Comparison of ENCODE assay signal across 19 cellular contexts in genomic region chr7:37684927-37685326, GRCh38. TPM values are rescaled to one million over a fixed set of nuclear protein-coding genes. Genes with fewer than 3 reads are reported as not detected.
DNase-seq lines count a peak whose midpoint lies in the region; ATAC-seq, FAIRE-seq and TF ChIP-seq lines count a peak whose summit lies in the region.
"Had no signal": no experiment of that assay in that cellular context is flagged by ENCODE, and none has a peak within 500 bp of the region (broad histone marks: within the 10 kb centered on the region; RNA-seq: fewer than 3 reads in every experiment).

No MANE protein-coding gene starts in this region.

- 82% methylated on average over 1 of the region's 1 CpG for WGBS in GM12878 (ENCODE audit: insufficient coverage, insufficient replicate concordance, low lambda C conversion rate, missing lambda C conversion rate)

- in situ Hi-C loops in GM12878 (cut with MboI): no loop called here

- peak; percentile 66 for FAIRE-seq in GM19239 (lab: Jason Lieb, UNC)
- FAIRE-seq in GM12878 (lab: Jason Lieb, UNC): no peak
- FAIRE-seq: H54 had no signal

- H3K27me3 ChIP-seq in GM12878 (replicated peaks in 1 of 2; ENCODE audit: control insufficient read depth in 2 of 2, insufficient read depth in 2 of 2, low read length in 1 of 2) (no peaks in the 10 kb centered on the region), neutrophil (no peaks in the 10 kb centered on the region)
- H3K27me3 ChIP-seq: BE2C, MG63, SJCRH30 had no signal

- H3K9me3 ChIP-seq in GM12878 (replicated peaks; ENCODE audit: control insufficient read depth, insufficient read depth, low read length) (no peaks in the 10 kb centered on the region), neutrophil (no peaks in the 10 kb centered on the region)
- H3K9me3 ChIP-seq: BE2C, MG63, SJCRH30 had no signal

- no peak for TF ChIP-seq CTCF in GM12878 (IDR thresholded peaks at IDR 0.05 in 2 of 3, conservative IDR thresholded peaks at IDR 0.05 in 1 of 3; ENCODE audit: control insufficient read depth in 2 of 3, extremely low read depth in 1 of 3, insufficient read depth in 1 of 3, low read depth in 3 of 3, low read length in 3 of 3)
- no peak for TF ChIP-seq CTCF in neutrophil (IDR thresholded peaks at IDR 0.05)

- peak; percentile 52 for DNase-seq in CD1c-positive myeloid dendritic cell (ENCODE audit: extremely low spot score)
- DNase-seq in GM19239 (ENCODE audit: insufficient read length, low spot score): no peak
- no peak for DNase-seq in GM12878 (ENCODE audit: low read depth, low spot score)
- no peak for DNase-seq in DMS114 treated with DMSO at 0.1 percent for 48 hours (lab: John Stamatoyannopoulos, UW; ENCODE audit: unreplicated experiment)
- DNase-seq in sciatic nerve (ENCODE audit: low spot score): no peak
- DNase-seq in NCI-H1092 treated with DMSO at 0.1 percent for 48 hours (lab: John Stamatoyannopoulos, UW): no peak
- DNase-seq: BE2C, DMS 273 treated with DMSO at 0.1 percent for 48 hours, KBM-7, MG63, NCI-H1436, NCI-H2081, NCI-H510A treated with DMSO at 0.1 percent for 48 hours, OCI-M1, RPMI8226, SJCRH30 had no signal

- no peaks in the 10 kb centered on the region for H3K36me3 ChIP-seq in GM12878 (ENCODE audit: control insufficient read depth in 2 of 2, insufficient read depth in 2 of 2, low read length in 1 of 2)
- H3K36me3 ChIP-seq in neutrophil: peaks cover 10% of the 10 kb centered on the region
- H3K36me3 ChIP-seq: BE2C, MG63 had no signal

- intact Hi-C loops in GM12878 (cut with micrococcal nuclease; ENCODE audit: unreplicated experiment): loop anchor here (5.0 kb wide), 2 partner anchors 37 to 147 kb away; no protein-coding TSS in a partner anchor
- intact Hi-C loops in sciatic nerve (cut with DNase I): no loop called here

- no peak for TF ChIP-seq EP300 in GM12878 (IDR thresholded peaks at IDR 0.05; ENCODE audit: borderline replicate concordance in 1 of 2, control insufficient read depth in 1 of 2, low read depth in 2 of 2, low read length in 2 of 2)

- no peak for TF ChIP-seq RAD21 in GM12878 (IDR thresholded peaks at IDR 0.05; ENCODE audit: insufficient read depth, low read depth, low read length)

- H3K4me3 ChIP-seq in GM12878 (0 out of 2 replicates have a peak overlapping the region, but pooled peaks have one; percentile 33), neutrophil (ENCODE audit: low read depth in 1 of 2, low read length in 1 of 2) (peak overlapping the region; percentile 66 to 68)
- H3K4me3 ChIP-seq: MG63, SJCRH30 had no signal

- H3K4me1 ChIP-seq in GM12878 (ENCODE audit: control insufficient read depth, insufficient read depth, low read length) (peaks cover 25% of the 10 kb centered on the region), neutrophil (ENCODE audit: control insufficient read depth in 1 of 2, insufficient read depth in 1 of 2, low read depth in 1 of 2, low read length in 1 of 2) (peaks cover 66 to 80% of the 10 kb centered on the region in 2 experiments)
- H3K4me1 ChIP-seq: BE2C had no signal

- POLR2A ChIA-PET in GM12878 (lab: Charles Lee): interaction anchor here (1.5 to 3.0 kb wide), 2 partner anchors 10 to 23 kb away, joined by 8 to 12 read pairs; no protein-coding TSS in a partner anchor

- no peak overlapping the region for H2AFZ ChIP-seq in GM12878 (ENCODE audit: control insufficient read depth, low read depth, low read length)

- ATAC-seq in GM12878 (no peak), sciatic nerve (no peak), GM21367 (IDR thresholded peaks at IDR 0.05; ENCODE audit: unreplicated experiment) (no peak)

- H3K79me2 ChIP-seq in GM12878 (ENCODE audit: control insufficient read depth, insufficient read depth, low read length): no peaks in the 10 kb centered on the region; the same call in none of the 2 replicates

- H3K9ac ChIP-seq in GM12878 (ENCODE audit: control insufficient read depth, insufficient read depth, low read length): no peak overlapping the region

- H3K27ac ChIP-seq in GM12878 (ENCODE audit: control insufficient read depth, insufficient read depth) (no peak overlapping the region), neutrophil (peak overlapping the region; percentile 91)
- H3K27ac ChIP-seq: SJCRH30 had no signal

- RAD21 ChIA-PET in GM12878 (lab: Charles Lee; ENCODE audit: unreplicated experiment): interaction anchor here (0.9 to 1.6 kb wide), 3 partner anchors 17 to 44 kb away, joined by 3 to 9 read pairs (median 3); no protein-coding TSS in a partner anchor

- CTCF ChIA-PET in GM12878 (lab: Yijun Ruan, JAX): interaction anchor here (0.6 to 5.0 kb wide), 5 partner anchors 14 to 234 kb away, joined by 3 to 22 read pairs (median 4); no protein-coding TSS in a partner anchor

- SMC1A ChIA-PET in GM12878 (lab: Charles Lee; ENCODE audit: uncharacterized antibody, unreplicated experiment): interaction anchor here (0.8 to 2.3 kb wide), 10 partner anchors 10 to 141 kb away, joined by 3 to 7 read pairs (median 4); no protein-coding TSS in a partner anchor

- no TSS peak for BruUV-seq in GM12878 (replicated peaks; lab: Mats Ljungman, UMichigan)

- H4K20me1 ChIP-seq in GM12878 (ENCODE audit: control insufficient read depth, insufficient read depth): no peaks in the 10 kb centered on the region

- TF ChIP-seq POLR2A in GM12878 (IDR thresholded peaks at IDR 0.05; ENCODE audit: low read depth, low read length): no peak

- peak overlapping the region; percentile 60; the same call in 1 of the 2 replicates for H3K4me2 ChIP-seq in GM12878 (ENCODE audit: control insufficient read depth, insufficient read depth)

TF ChIP-seq in GM12878, 131 proteins besides CTCF, POLR2A, EP300 and RAD21:
- TF ChIP-seq FOS (IDR thresholded peaks at IDR 0.05; ENCODE audit: borderline replicate concordance, extremely low read depth, insufficient read length): no peak
- TF ChIP-seq MYC (IDR thresholded peaks at IDR 0.05; ENCODE audit: insufficient read depth, insufficient read length, insufficient replicate concordance, low read length, severe bottlenecking): no peak
- no peak for TF ChIP-seq PML (IDR thresholded peaks at IDR 0.05; ENCODE audit: low read length)
- TF ChIP-seq, protein P1, sequence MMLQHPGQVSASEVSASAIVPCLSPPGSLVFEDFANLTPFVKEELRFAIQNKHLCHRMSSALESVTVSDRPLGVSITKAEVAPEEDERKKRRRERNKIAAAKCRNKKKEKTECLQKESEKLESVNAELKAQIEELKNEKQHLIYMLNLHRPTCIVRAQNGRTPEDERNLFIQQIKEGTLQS (IDR thresholded peaks at IDR 0.05; ENCODE audit: borderline replicate concordance, extremely low read depth, low read depth, low read length): no peak
- no peak for TF ChIP-seq IKZF2 (IDR thresholded peaks at IDR 0.05)
- no peak for TF ChIP-seq SMAD1 (IDR thresholded peaks at IDR 0.05; ENCODE audit: low read depth, partially characterized antibody)
- TF ChIP-seq ZNF384 (IDR thresholded peaks at IDR 0.05; ENCODE audit: borderline replicate concordance, low read depth, low read length): no peak

RNA-seq across cellular contexts. Expression of gene GPR141, which starts 1.4 kb away (rescaled TPM):
- 8.7 and 11.2 TPM in 2 replicates for total RNA-seq in GM12878 (2013; cell fraction: nucleolus; rRNA removed)
- 1.2 TPM in 2 replicates for total RNA-seq in GM12878 (2014; rRNA removed)
- 1.3 TPM in 2 replicates for total RNA-seq in GM12878 (2014; rRNA removed; fragmentation: Illumina TruSeq; extraction: Trizol)
- total RNA-seq in GM12878 (2021): 1.1 and 1.2 TPM in 2 replicates
- polyA plus RNA-seq in GM12878 (2011; ENCODE audit: low read depth): not detected
- 3.9 and 4.3 TPM in 2 replicates for polyA plus RNA-seq in GM12878 (2011; rRNA removed)
- 2.5 and 3.3 TPM in 2 replicates for polyA plus RNA-seq in GM12878 (2011; cell fraction: cytosol; rRNA removed)
- 1.8 and 3.0 TPM in 2 replicates for polyA plus RNA-seq in GM12878 (2011; cell fraction: nucleus; rRNA removed)
- 0.34 and 0.70 TPM in 2 replicates for polyA plus RNA-seq in GM12878 (2012)
- polyA plus RNA-seq in GM12878 (2014; fragmentation: Illumina TruSeq; extraction: Trizol): 0.76 and 1.6 TPM in 2 replicates
- 1 to 10 TPM in 1 of 2 experiments, under 1 TPM in 1; 0.97 to 1.2 TPM for polyA plus RNA-seq in GM12878 (2014; fragmentation: Nextera tagmentation; extraction: Ambion mirVana)
- 0.96 and 2.5 TPM in 2 replicates for polyA plus RNA-seq in GM12878 (2014; rRNA removed)
- polyA plus RNA-seq in GM12878 (2016; fragmentation: Nextera tagmentation; extraction: Ambion mirVana): under 1 TPM; 0.56 to 0.69 TPM
- polyA minus RNA-seq in GM12878 (2011; rRNA and poly(A)+ RNA removed): 5.4 and 8.8 TPM in 2 replicates
- 1.1 and 2.8 TPM in 2 replicates for polyA minus RNA-seq in GM12878 (2011; cell fraction: cytosol; rRNA and poly(A)+ RNA removed)
- polyA minus RNA-seq in GM12878 (2011; cell fraction: nucleus; rRNA and poly(A)+ RNA removed): 4.1 and 7.4 TPM in 2 replicates
- 1.8 TPM for total RNA-seq in sciatic nerve
- total RNA-seq: SJCRH30 had no signal
